11 cellular contexts compared by ENCODE assay signal in genomic region chr3:169430687-169431404, GRCh38.
DNase-seq lines count a peak whose midpoint lies in the region; ATAC-seq and TF ChIP-seq lines count a peak whose summit lies in the region.
"Had no signal": no experiment of that assay in that cellular context is flagged by ENCODE, and none has a peak within 500 bp of the region (broad histone marks: within the 10 kb centered on the region; RNA-seq: fewer than 3 reads in every experiment).

No MANE protein-coding gene starts in this region.

- H3K4me1 Mint-ChIP-seq in activated T-cell treated with anti-CD3 and anti-CD28 coated beads, Interleukin-2, amount 50 U/mL, for 4 hours (ENCODE audit: low read depth), result no peaks in the 10 kb centered on the region

- in situ Hi-C loops in transverse colon (cut with MboI; ENCODE audit: low pct_ligation_motif_present in 1 of 4, low pct_unique_long_range_greater_than_20kb in 1 of 4, low sequenced_read_pairs in 3 of 4), result no loop called here

- no peak for TF ChIP-seq EP300 in transverse colon (IDR thresholded peaks at IDR 0.05; ENCODE audit: low read depth)

- no peak overlapping the region for H3K4me2 ChIP-seq in hepatocyte

- H3K27me3 ChIP-seq in hepatocyte (no peaks in the 10 kb centered on the region), transverse colon (no peaks in the 10 kb centered on the region)
- H3K27me3 ChIP-seq: neutrophil had no signal

- H3K27me3 Mint-ChIP-seq in activated T-cell treated with anti-CD3 and anti-CD28 coated beads, Interleukin-2, amount 50 U/mL, for 4 hours (ENCODE audit: low read depth), result no peaks in the 10 kb centered on the region
- H3K27me3 Mint-ChIP-seq: dendritic cell treated with granulocyte-macrophage colony-stimulating factor and Interleukin-4, amounts not matched to agents 40 ng/mL and 50 ng/mL, for 4 days had no signal

- H3K79me2 ChIP-seq in hepatocyte, result no peaks in the 10 kb centered on the region

- H3K9me2 ChIP-seq in hepatocyte (replicated peaks; ENCODE audit: insufficient read depth), result no peaks in the 10 kb centered on the region

- no peaks in the 10 kb centered on the region for H3K9me3 ChIP-seq in hepatocyte (ENCODE audit: low read depth)
- no peaks in the 10 kb centered on the region for H3K9me3 ChIP-seq in transverse colon
- H3K9me3 ChIP-seq: Caco-2, neutrophil had no signal

- no peaks in the 10 kb centered on the region for H3K36me3 Mint-ChIP-seq in activated T-cell treated with anti-CD3 and anti-CD28 coated beads, Interleukin-2, amount 50 U/mL, for 4 hours (ENCODE audit: insufficient read depth)

- TF ChIP-seq POLR2A in transverse colon (IDR thresholded peaks at IDR 0.05), result no peak

- no peak overlapping the region for H3K4me3 Mint-ChIP-seq in activated T-cell treated with anti-CD3 and anti-CD28 coated beads, Interleukin-2, amount 50 U/mL, for 4 hours
- H3K4me3 Mint-ChIP-seq: dendritic cell treated with granulocyte-macrophage colony-stimulating factor and Interleukin-4, amounts not matched to agents 40 ng/mL and 50 ng/mL, for 4 days had no signal

- 69% methylated on average over 3 of the region's 3 CpGs for WGBS in hepatocyte (ENCODE audit: low lambda C conversion rate, missing lambda C conversion rate)
- 44 to 59% methylated on average over 3 of the region's 3 CpGs for WGBS in transverse colon (ENCODE audit: low coverage in 1 of 2), 2 donors

- DNase-seq in CMK (ENCODE audit: low read depth) (peak; percentile 21), SKM-1 (lab: John Stamatoyannopoulos, UW; ENCODE audit: unreplicated experiment) (peak; percentile 12), hepatocyte (ENCODE audit: low spot score) (peak; percentile 11), transverse colon (no peak), NCI-H1417 (lab: John Stamatoyannopoulos, UW) (no peak)
- no peak for DNase-seq in activated T-cell treated with anti-CD3 and anti-CD28 coated beads, Interleukin-2, amount 50 U/mL, for 4 hours
- DNase-seq: Caco-2 had no signal

- peak; percentile 71 for ATAC-seq in HG02623 (IDR thresholded peaks at IDR 0.05; ENCODE audit: unreplicated experiment)
- no peak for ATAC-seq in activated T-cell treated with anti-CD3 and anti-CD28 coated beads, Interleukin-2, amount 50 U/mL, for 4 hours
- ATAC-seq in HG02870 (IDR thresholded peaks at IDR 0.05; ENCODE audit: unreplicated experiment), result no peak

- peak overlapping the region; percentile 34 for H3K27ac ChIP-seq in hepatocyte
- peak overlapping the region in 1 of 4 donors; percentile 6 for H3K27ac ChIP-seq in transverse colon
- H3K27ac ChIP-seq: neutrophil had no signal

- no peak overlapping the region for H3K4me3 ChIP-seq in hepatocyte
- no peak overlapping the region for H3K4me3 ChIP-seq in transverse colon

- H3K9me3 Mint-ChIP-seq in activated T-cell treated with anti-CD3 and anti-CD28 coated beads, Interleukin-2, amount 50 U/mL, for 4 hours, result no peaks in the 10 kb centered on the region
- H3K9me3 Mint-ChIP-seq: dendritic cell treated with granulocyte-macrophage colony-stimulating factor and Interleukin-4, amounts not matched to agents 40 ng/mL and 50 ng/mL, for 4 days had no signal

- intact Hi-C loops in transverse colon (cut with DNase I; ENCODE audit: low total_unique reads), result no loop called here

- H3K4me1 ChIP-seq in hepatocyte (ENCODE audit: insufficient read depth) (no peaks in the 10 kb centered on the region), transverse colon (peaks cover 0 to 8% (median 0%) of the 10 kb centered on the region in 4 donors)
- H3K4me1 ChIP-seq: Caco-2 had no signal

- no peak overlapping the region for H2AFZ ChIP-seq in hepatocyte

- H4K20me1 ChIP-seq in hepatocyte (ENCODE audit: insufficient read depth, poor library complexity, severe bottlenecking), result no peaks in the 10 kb centered on the region

- TF ChIP-seq CTCF in hepatocyte (IDR thresholded peaks at IDR 0.05; ENCODE audit: poor library complexity), result no peak
- TF ChIP-seq CTCF in transverse colon (IDR thresholded peaks at IDR 0.05), result no peak

- H3K36me3 ChIP-seq in hepatocyte (replicated peaks; ENCODE audit: insufficient read depth, low read depth), result no peaks in the 10 kb centered on the region
- no peaks in the 10 kb centered on the region for H3K36me3 ChIP-seq in transverse colon
- H3K36me3 ChIP-seq: neutrophil had no signal

Comparison
In these comparisons a context has a peak if more than half of its experiments do, and no peak if none do; other contexts are left out.
1. DNase-seq: peak in CMK (single experiment), SKM-1 (single experiment) and hepatocyte (single experiment); none in transverse colon (single experiment), NCI-H1417 (0 of 3) and activated T-cell treated with anti-CD3 and anti-CD28 coated beads, Interleukin-2, amount 50 U/mL, for 4 hours (single experiment).